1 cellular context compared by ENCODE assay signal in genomic region chr7:149458235-149458634, GRCh38.
A peak's percentile ranks its signal among the peaks of the same experiment; 100 is the strongest.
TF ChIP-seq lines count a peak whose summit lies in the region.

No MANE protein-coding gene starts in this region.

TF ChIP-seq in K562, 482 proteins besides CTCF, POLR2A, EP300 and RAD21 (continued from another document):
- peak; percentile 27; the same call in 1 of the 2 replicates for TF ChIP-seq ZNF407 (IDR thresholded peaks at IDR 0.05; ENCODE audit: low read depth)
- TF ChIP-seq TFE3 (CRISPR knock-in tag; IDR thresholded peaks at IDR 0.05): no peak
- no peak for TF ChIP-seq PTBP1 (IDR thresholded peaks at IDR 0.05; ENCODE audit: low read depth, low read length)
- no peak for TF ChIP-seq DIDO1 (tag; IDR thresholded peaks at IDR 0.05; ENCODE audit: low read depth)
- TF ChIP-seq, protein P1, sequence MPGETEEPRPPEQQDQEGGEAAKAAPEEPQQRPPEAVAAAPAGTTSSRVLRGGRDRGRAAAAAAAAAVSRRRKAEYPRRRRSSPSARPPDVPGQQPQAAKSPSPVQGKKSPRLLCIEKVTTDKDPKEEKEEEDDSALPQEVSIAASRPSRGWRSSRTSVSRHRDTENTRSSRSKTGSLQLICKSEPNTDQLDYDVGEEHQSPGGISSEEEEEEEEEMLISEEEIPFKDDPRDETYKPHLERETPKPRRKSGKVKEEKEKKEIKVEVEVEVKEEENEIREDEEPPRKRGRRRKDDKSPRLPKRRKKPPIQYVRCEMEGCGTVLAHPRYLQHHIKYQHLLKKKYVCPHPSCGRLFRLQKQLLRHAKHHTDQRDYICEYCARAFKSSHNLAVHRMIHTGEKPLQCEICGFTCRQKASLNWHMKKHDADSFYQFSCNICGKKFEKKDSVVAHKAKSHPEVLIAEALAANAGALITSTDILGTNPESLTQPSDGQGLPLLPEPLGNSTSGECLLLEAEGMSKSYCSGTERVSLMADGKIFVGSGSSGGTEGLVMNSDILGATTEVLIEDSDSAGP (CRISPR knock-in tag; IDR thresholded peaks at IDR 0.05): no peak
